8 cellular contexts compared by ENCODE assay signal in the genomic region with DNA sequence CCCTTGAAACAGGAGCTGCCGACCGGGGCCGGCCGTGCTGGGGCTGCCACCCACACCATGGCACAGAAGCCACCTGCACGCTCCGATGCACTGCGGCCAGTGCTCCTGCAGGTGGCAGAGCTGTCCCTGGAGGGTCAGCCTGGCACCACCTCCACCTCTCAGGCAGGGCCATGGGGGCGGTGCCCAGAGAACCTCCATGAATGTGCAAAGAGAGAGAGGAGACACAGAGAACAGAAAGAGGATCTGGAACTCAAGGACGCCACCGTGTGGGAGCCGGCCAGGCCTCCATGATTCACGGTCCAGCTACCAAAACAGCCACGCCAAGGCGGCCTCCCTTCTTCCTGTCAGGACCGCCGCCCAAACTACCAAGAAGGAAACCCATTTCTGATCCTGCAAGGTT.
DNase-seq lines count a peak whose midpoint lies in the region; ATAC-seq and TF ChIP-seq lines count a peak whose summit lies in the region.
"Not testable (repeated sequence)": the region's sequence is repeated elsewhere in the genome, so short reads cannot be mapped to it uniquely, and the experiment has no call there.

No MANE protein-coding gene starts in this region.

- H3K27me3 Mint-ChIP-seq in activated CD4-positive, alpha-beta memory T cell treated with anti-CD3 and anti-CD28 coated beads for 36 hours; osteocyte (ENCODE audit: unreplicated experiment): not testable (repeated sequence)

- H3K4me2 ChIP-seq in KMS-11, result not testable (repeated sequence)

- H3K4me1 Mint-ChIP-seq in activated CD4-positive, alpha-beta memory T cell treated with anti-CD3 and anti-CD28 coated beads for 36 hours (ENCODE audit: low read depth); osteocyte (ENCODE audit: unreplicated experiment): not testable (repeated sequence)

- H3K9me3 ChIP-seq in adrenal gland (replicated peaks in 1 of 3), result not testable (repeated sequence)

- not testable (repeated sequence) for H3K36me3 Mint-ChIP-seq in activated CD4-positive, alpha-beta memory T cell treated with anti-CD3 and anti-CD28 coated beads for 36 hours; osteocyte (ENCODE audit: unreplicated experiment)

- not testable (repeated sequence) for H3K27me3 ChIP-seq in KMS-11 (ENCODE audit: insufficient read depth, low read depth); adrenal gland

- H3K9me3 Mint-ChIP-seq in activated CD4-positive, alpha-beta memory T cell treated with anti-CD3 and anti-CD28 coated beads for 36 hours; osteocyte (ENCODE audit: unreplicated experiment): not testable (repeated sequence)

- not testable (repeated sequence) for H3K79me2 ChIP-seq in KMS-11 (ENCODE audit: insufficient read depth, low read depth)

- H3K4me3 ChIP-seq in AG10803 (ENCODE audit: low read length); KMS-11 (IDR thresholded peaks at IDR 0.05; ENCODE audit: insufficient read depth, low read depth, low read length); adrenal gland: not testable (repeated sequence)

- 12 to 20% (median 17%) methylated on average over 6 to 11 of the region's 16 CpGs; no CpG with 5 or more reads in 1 of the 4 donors for WGBS in adrenal gland, 4 donors

- not testable (repeated sequence) for TF ChIP-seq POLR2A in adrenal gland (IDR thresholded peaks at IDR 0.05)

- not testable (repeated sequence) for H3K27ac Mint-ChIP-seq in activated CD4-positive, alpha-beta memory T cell treated with anti-CD3 and anti-CD28 coated beads for 36 hours; osteocyte (ENCODE audit: unreplicated experiment)

- POLR2A ChIA-PET in activated CD4-positive, alpha-beta memory T cell treated with anti-CD3 and anti-CD28 coated beads for 36 hours (lab: Charles Lee), result not testable (repeated sequence)

- ATAC-seq in GM19438 (IDR thresholded peaks at IDR 0.05; ENCODE audit: low read depth, unreplicated experiment) (peak; percentile 57), Right ventricle myocardium superior (ENCODE audit: poor library complexity) (peak; percentile 54)

- TF ChIP-seq CTCF in AG10803 (conservative IDR thresholded peaks at IDR 0.05; ENCODE audit: low read length) (peak; percentile 32), KMS-11 (conservative IDR thresholded peaks at IDR 0.05; ENCODE audit: low read depth, low read length) (0 out of 2 replicates have a peak, but pooled peaks have one; percentile 18), adrenal gland (IDR thresholded peaks at IDR 0.05) (peak in 1 of 6 experiments; percentile 16), osteocyte (IDR thresholded peaks at IDR 0.05) (peak; percentile 49)

- intact Hi-C loops in activated CD4-positive, alpha-beta memory T cell treated with anti-CD3 and anti-CD28 coated beads for 36 hours (cut with micrococcal nuclease); adrenal gland (cut with DNase I); Right ventricle myocardium superior (cut with DNase I): not testable (repeated sequence)

- not testable (repeated sequence) for H3K4me3 Mint-ChIP-seq in activated CD4-positive, alpha-beta memory T cell treated with anti-CD3 and anti-CD28 coated beads for 36 hours; osteocyte (ENCODE audit: unreplicated experiment)

- H3K27ac ChIP-seq in KMS-11, result not testable (repeated sequence)
- peak overlapping the region in 1 of 5 donors; percentile 58 for H3K27ac ChIP-seq in adrenal gland

- not testable (repeated sequence) for H3K36me3 ChIP-seq in KMS-11 (ENCODE audit: insufficient read depth); adrenal gland (replicated peaks in 1 of 2)

- not testable (repeated sequence) for H2AFZ ChIP-seq in KMS-11 (ENCODE audit: low read depth)

- H4K20me1 ChIP-seq in KMS-11 (ENCODE audit: insufficient read depth), result not testable (repeated sequence)

- not testable (repeated sequence) for H3K9ac ChIP-seq in KMS-11

- not testable (repeated sequence) for H3K4me1 ChIP-seq in KMS-11 (ENCODE audit: low read depth, poor library complexity, severe bottlenecking); adrenal gland (replicated peaks in 1 of 2)

- DNase-seq in AG10803 (ENCODE audit: low read depth); osteocyte (ENCODE audit: extremely low spot score, unreplicated experiment): not testable (repeated sequence)
- peak; percentile 89 for DNase-seq in activated CD4-positive, alpha-beta memory T cell treated with anti-CD3 and anti-CD28 coated beads for 36 hours
- peak; percentile 78 to 94 (median 88) for DNase-seq in adrenal gland
- DNase-seq in Right ventricle myocardium superior, result peak; percentile 92
- peak; percentile 29 to 54 for DNase-seq in stimulated activated CD8-positive, alpha-beta memory T cell treated with anti-CD3 and anti-CD28 coated beads, Interleukin-2, amount 100 ng/mL, for 1 hour (ENCODE audit: low read depth in 2 of 2)

- CTCF ChIA-PET in activated CD4-positive, alpha-beta memory T cell treated with anti-CD3 and anti-CD28 coated beads for 36 hours (lab: Charles Lee), result not testable (repeated sequence)
